In the genomic region with DNA sequence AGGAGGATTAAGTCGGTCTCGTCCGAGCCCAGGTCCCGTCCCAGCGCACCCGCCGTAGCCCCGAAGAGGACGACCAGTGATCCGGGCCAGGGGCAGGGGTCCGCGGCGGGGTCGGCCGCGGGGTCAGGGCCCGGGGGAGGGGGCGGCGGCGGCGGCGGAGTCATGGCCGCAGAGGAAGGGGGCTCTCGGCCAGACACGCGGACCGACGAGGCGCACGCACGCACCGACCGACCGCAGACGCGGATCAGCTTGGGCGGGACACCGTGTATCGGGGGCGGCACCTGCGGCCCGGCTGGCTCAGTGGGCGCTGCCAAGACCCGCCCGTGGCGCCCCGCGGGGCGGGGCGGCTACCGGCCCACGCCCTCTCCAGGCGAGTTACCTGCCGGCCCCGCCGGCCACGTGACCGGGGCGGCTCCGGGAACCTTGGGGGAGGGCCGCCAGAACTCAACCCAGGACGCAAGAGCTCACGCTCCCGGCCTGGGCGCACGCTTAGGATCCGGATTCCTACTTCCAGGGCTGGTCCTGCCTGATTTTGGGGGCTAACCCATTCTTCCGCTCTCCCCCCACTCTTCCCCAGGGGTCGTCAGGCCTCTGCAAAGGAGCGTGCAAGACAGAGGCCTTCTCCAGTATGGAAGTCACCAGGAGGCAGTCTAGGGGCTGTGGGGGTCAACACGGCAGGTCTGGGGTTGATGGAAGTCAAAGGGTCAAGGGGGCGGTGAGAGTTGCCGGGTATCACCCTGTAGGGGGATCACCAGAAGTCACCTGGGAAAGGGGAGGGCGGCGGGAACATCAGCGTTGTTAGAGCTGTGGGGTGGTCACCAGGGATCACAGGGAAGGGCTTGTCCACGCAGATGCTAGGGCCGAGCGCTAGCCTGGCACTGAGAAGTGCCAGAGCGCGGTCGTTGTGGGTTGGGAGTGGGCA, we compare ENCODE assay signal across 1 cellular context.
TF ChIP-seq lines count a peak whose summit lies in the region.

A gene (minus strand): TSS at position 246 of the 922 bp plus-strand sequence. CDS start 82 bp downstream, at position 164.

TF ChIP-seq in HCT116, 20 proteins besides CTCF, POLR2A, EP300 and RAD21 (continued from another document):
- TF ChIP-seq, protein P1, sequence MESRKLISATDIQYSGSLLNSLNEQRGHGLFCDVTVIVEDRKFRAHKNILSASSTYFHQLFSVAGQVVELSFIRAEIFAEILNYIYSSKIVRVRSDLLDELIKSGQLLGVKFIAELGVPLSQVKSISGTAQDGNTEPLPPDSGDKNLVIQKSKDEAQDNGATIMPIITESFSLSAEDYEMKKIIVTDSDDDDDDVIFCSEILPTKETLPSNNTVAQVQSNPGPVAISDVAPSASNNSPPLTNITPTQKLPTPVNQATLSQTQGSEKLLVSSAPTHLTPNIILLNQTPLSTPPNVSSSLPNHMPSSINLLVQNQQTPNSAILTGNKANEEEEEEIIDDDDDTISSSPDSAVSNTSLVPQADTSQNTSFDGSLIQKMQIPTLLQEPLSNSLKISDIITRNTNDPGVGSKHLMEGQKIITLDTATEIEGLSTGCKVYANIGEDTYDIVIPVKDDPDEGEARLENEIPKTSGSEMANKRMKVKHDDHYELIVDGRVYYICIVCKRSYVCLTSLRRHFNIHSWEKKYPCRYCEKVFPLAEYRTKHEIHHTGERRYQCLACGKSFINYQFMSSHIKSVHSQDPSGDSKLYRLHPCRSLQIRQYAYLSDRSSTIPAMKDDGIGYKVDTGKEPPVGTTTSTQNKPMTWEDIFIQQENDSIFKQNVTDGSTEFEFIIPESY (IDR thresholded peaks at IDR 0.05; ENCODE audit: extremely low read depth, insufficient replicate concordance, low read length) = no peak
- peak; percentile 53 for TF ChIP-seq ZFX (IDR thresholded peaks at IDR 0.05)
